8 cellular contexts compared by ENCODE assay signal in the genomic region with DNA sequence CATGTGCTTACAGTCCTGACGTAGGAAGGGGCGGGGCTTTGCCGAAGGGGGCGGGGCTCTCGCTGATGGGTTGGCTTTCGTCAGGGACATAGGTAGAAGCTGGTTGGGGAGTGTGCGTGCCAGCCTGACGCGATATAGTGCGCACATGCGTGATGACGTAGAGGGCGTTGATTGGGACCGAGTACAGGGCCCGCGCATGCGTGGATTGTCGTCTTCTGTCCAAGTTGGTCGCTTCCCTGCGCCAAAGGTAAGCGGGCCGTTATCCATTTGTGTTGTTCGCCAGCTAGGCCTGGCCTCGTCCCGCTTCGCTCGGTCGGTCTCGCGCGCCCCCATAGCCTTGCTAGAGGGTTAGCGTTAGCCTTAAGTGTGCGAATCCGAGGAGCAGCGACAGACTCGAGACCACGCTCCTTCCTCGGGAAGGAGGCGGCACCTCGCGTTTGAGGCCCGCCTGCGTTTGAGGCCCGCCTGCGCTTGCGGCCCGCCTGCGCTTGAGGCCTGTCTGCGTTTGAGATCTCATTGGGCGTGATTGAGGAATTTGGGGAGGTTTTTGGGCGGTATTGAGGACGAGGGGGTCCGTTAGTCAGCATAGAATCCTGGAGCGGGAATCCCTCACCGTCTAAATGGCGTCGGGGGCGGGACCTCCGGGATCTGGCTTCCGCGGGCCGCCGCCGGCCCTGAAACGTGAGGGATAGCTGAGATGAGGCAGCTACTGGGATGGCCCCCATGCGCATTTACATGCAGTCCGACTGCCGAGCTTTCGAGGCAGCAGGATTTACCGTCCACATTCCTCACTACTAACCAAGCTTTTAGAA. TPM values are rescaled to one million over a fixed set of nuclear protein-coding genes. Genes with fewer than 3 reads are reported as not detected.
DNase-seq lines count a peak whose midpoint lies in the region; ATAC-seq, FAIRE-seq and TF ChIP-seq lines count a peak whose summit lies in the region.

Gene XRCC6 (plus strand): TSS at position 197 of the 812 bp plus-strand sequence. CDS start 710 bp downstream, outside the sequence.

- H3K9me1 ChIP-seq in endothelial cell of umbilical vein (replicated peaks; ENCODE audit: control insufficient read depth, extremely low read depth, insufficient read depth, low read length): no peaks in the 10 kb centered on the region

- peak; percentile 96 for TF ChIP-seq POLR2A in endothelial cell of umbilical vein (IDR thresholded peaks at IDR 0.05; ENCODE audit: low read depth, low read length)

- BruUV-seq in OCI-LY7 (replicated peaks; lab: Mats Ljungman, UMichigan): no TSS peak
- BruUV-seq in endothelial cell of umbilical vein (replicated peaks; lab: Mats Ljungman, UMichigan): no TSS peak

- TF ChIP-seq CTCF in OCI-LY7 (conservative IDR thresholded peaks at IDR 0.05; ENCODE audit: low read length): no peak
- TF ChIP-seq CTCF in endothelial cell of umbilical vein (IDR thresholded peaks at IDR 0.05; ENCODE audit: extremely low read depth in 1 of 2, insufficient read depth in 1 of 2, low read depth in 1 of 2, low read length in 2 of 2): no peak

- H3K36me3 ChIP-seq in OCI-LY7 (ENCODE audit: insufficient read depth, low read length): peaks cover 50% of the 10 kb centered on the region
- peaks cover 2 to 4% of the 10 kb centered on the region in 2 experiments for H3K36me3 ChIP-seq in endothelial cell of umbilical vein (ENCODE audit: control insufficient read depth in 2 of 2, extremely low read depth in 1 of 2, insufficient read depth in 2 of 2, low read length in 2 of 2)

- CTCF ChIA-PET in OCI-LY7 (lab: Charles Lee; ENCODE audit: unreplicated experiment): interaction anchor here (0.5 to 0.6 kb wide), 2 partner anchors 16 to 32 kb away, joined by 3 read pairs; partner anchors contain the start of gene PMM1
- CTCF ChIA-PET in endothelial cell of umbilical vein (lab: Charles Lee): interaction anchor here (0.8 to 3.6 kb wide), 4 partner anchors 16 to 46 kb away, joined by 3 to 11 read pairs (median 6); partner anchors contain the start of gene PMM1

- H3K4me3 ChIP-seq in OCI-LY7 (ENCODE audit: low read depth, low read length, poor library complexity, severe bottlenecking) (peak within 1 kb of the TSS; percentile 78), endothelial cell of umbilical vein (replicated peaks in 1 of 3; ENCODE audit: insufficient read depth in 1 of 3, low read depth in 1 of 3, low read length in 3 of 3) (peak within 1 kb of the TSS; percentile 80 to 86 (median 86))

- intact Hi-C loops in OCI-LY7 (cut with micrococcal nuclease; ENCODE audit: unreplicated experiment) (loop anchor here (1.0 to 5.0 kb wide), 3 partner anchors 32 to 77 kb away; partner anchors contain the start of genes PMM1 and POLR3H), endothelial cell of umbilical vein (cut with micrococcal nuclease) (loop anchor here (5.0 kb wide), 1 partner anchor 46 kb away; no protein-coding TSS in a partner anchor)

- ATAC-seq in GM21515 (IDR thresholded peaks at IDR 0.05; ENCODE audit: unreplicated experiment): peak; percentile 76

- DNase-seq in D341Med (ENCODE audit: low spot score) (peak; percentile 99), HuH-7.5 (ENCODE audit: low spot score) (peak; percentile 96), OCI-LY7 (ENCODE audit: low spot score) (peak; percentile 100), activated T-cell treated with anti-CD3 and anti-CD28 coated beads for 1 hour (ENCODE audit: low read depth) (peak; percentile 100), endothelial cell of umbilical vein (ENCODE audit: low read depth, low spot score) (peak; percentile 100), middle frontal gyrus (ENCODE audit: extremely low spot score, low spot score) (peak; percentile 97)
- DNase-seq in stimulated activated CD8-positive, alpha-beta memory T cell treated with anti-CD3 and anti-CD28 coated beads, Interleukin-2, amount 100 ng/mL, for 48 hours (ENCODE audit: low read depth in 2 of 2): peak; percentile 98 to 100

- H3K4me2 ChIP-seq in OCI-LY7 (ENCODE audit: low read length) (peak within 1 kb of the TSS; percentile 89), endothelial cell of umbilical vein (ENCODE audit: insufficient read depth, low read length) (peak within 1 kb of the TSS; percentile 95)

- H3K27me3 ChIP-seq in endothelial cell of umbilical vein (ENCODE audit: control insufficient read depth in 2 of 2, insufficient read depth in 2 of 2, low read length in 2 of 2): no peaks in the 10 kb centered on the region

- no peaks in the 10 kb centered on the region for H3K9me2 ChIP-seq in OCI-LY7 (ENCODE audit: insufficient read depth, low read length)

- POLR2A ChIA-PET in OCI-LY7 (lab: Charles Lee): interaction anchor here (0.5 to 1.4 kb wide), 9 partner anchors 13 to 993 kb away, joined by 3 to 7 read pairs (median 3); partner anchors contain the start of genes CENPM, PMM1 and POLDIP3
- POLR2A ChIA-PET in endothelial cell of umbilical vein (lab: Charles Lee): interaction anchor here (0.7 to 1.2 kb wide), 6 partner anchors 17 to 173 kb away, joined by 3 to 6 read pairs (median 4); partner anchors contain the start of gene PMM1

- H3K27ac ChIP-seq in OCI-LY7 (ENCODE audit: low read depth, low read length, poor library complexity, severe bottlenecking) (peak within 1 kb of the TSS; percentile 71), endothelial cell of umbilical vein (ENCODE audit: insufficient read depth, low read depth, low read length) (peak within 1 kb of the TSS; percentile 89)

- peak within 1 kb of the TSS; percentile 57 for H2AFZ ChIP-seq in OCI-LY7 (ENCODE audit: low read length)
- H2AFZ ChIP-seq in endothelial cell of umbilical vein (ENCODE audit: low read depth, low read length): peak within 1 kb of the TSS; percentile 48

- peaks cover 88% of the 10 kb centered on the region for H3K79me2 ChIP-seq in OCI-LY7 (ENCODE audit: insufficient read depth, low read depth, low read length)
- H3K79me2 ChIP-seq in endothelial cell of umbilical vein (ENCODE audit: control insufficient read depth, insufficient read depth, low read length): peaks cover 69% of the 10 kb centered on the region

- H3K9me3 ChIP-seq in OCI-LY7 (ENCODE audit: low read length) (no peaks in the 10 kb centered on the region), endothelial cell of umbilical vein (replicated peaks; ENCODE audit: control insufficient read depth, insufficient read depth, low read length) (no peaks in the 10 kb centered on the region)

- H4K20me1 ChIP-seq in OCI-LY7 (ENCODE audit: insufficient read depth, low read length) (peaks cover 25% of the 10 kb centered on the region), endothelial cell of umbilical vein (replicated peaks; ENCODE audit: control insufficient read depth, extremely low read depth, insufficient read depth, low read length) (no peaks in the 10 kb centered on the region)

- dilution Hi-C loops in endothelial cell of umbilical vein (cut with MboI; ENCODE audit: extremely low pct_ligation_motif_present, low sequenced_read_pairs): no loop called here

- peak; percentile 91 for FAIRE-seq in endothelial cell of umbilical vein (lab: Jason Lieb, UNC)

- H3K4me1 ChIP-seq in OCI-LY7 (ENCODE audit: insufficient read depth, low read length, poor library complexity, severe bottlenecking): peaks cover 28% of the 10 kb centered on the region
- H3K4me1 ChIP-seq in endothelial cell of umbilical vein (ENCODE audit: control insufficient read depth, extremely low read depth, insufficient read depth, low read length): peaks cover 25% of the 10 kb centered on the region

- H3K9ac ChIP-seq in endothelial cell of umbilical vein (replicated peaks; ENCODE audit: extremely low read depth, insufficient read depth, low read length): peak within 1 kb of the TSS; percentile 97

TF ChIP-seq in endothelial cell of umbilical vein, 7 proteins besides CTCF, POLR2A, EP300 and RAD21:
- TF ChIP-seq MYC (IDR thresholded peaks at IDR 0.05; ENCODE audit: low read depth, low read length) (no peak), GATA2 (IDR thresholded peaks at IDR 0.05; ENCODE audit: insufficient read depth, insufficient read length, low read depth, low read length) (no peak), POLR2AphosphoS5 (IDR thresholded peaks at IDR 0.05; ENCODE audit: insufficient read depth, low read depth, low read length) (peak; percentile 85), FOS (IDR thresholded peaks at IDR 0.05; ENCODE audit: borderline replicate concordance, insufficient read depth, low read length) (no peak), JUN (IDR thresholded peaks at IDR 0.05; ENCODE audit: borderline replicate concordance, insufficient read depth, insufficient read length, low read depth) (no peak), EZH2 (IDR thresholded peaks at IDR 0.05; ENCODE audit: borderline replicate concordance, low read depth, low read length, severe bottlenecking) (no peak), MAX (IDR thresholded peaks at IDR 0.05; ENCODE audit: insufficient read depth, insufficient read length) (peak; percentile 77)

RNA-seq across cellular contexts. Expression of gene XRCC6, which starts in this region (rescaled TPM):
- 378 and 419 TPM in 2 replicates for total RNA-seq in OCI-LY7 (2014; rRNA removed; shearing (Covaris generic))
- 374 and 426 TPM in 2 replicates for total RNA-seq in OCI-LY7 (2022)
- total RNA-seq in endothelial cell of umbilical vein: 309 and 313 TPM in 2 replicates
- polyA plus RNA-seq in endothelial cell of umbilical vein: 79.5 and 117 TPM in 2 replicates
- 180 and 203 TPM in 2 replicates for polyA plus RNA-seq in endothelial cell of umbilical vein (2011; cell fraction: cytosol; rRNA removed)
- 117 and 134 TPM in 2 replicates for polyA plus RNA-seq in endothelial cell of umbilical vein (2011; cell fraction: nucleus; rRNA removed)
- polyA plus RNA-seq in endothelial cell of umbilical vein (2012): 316 and 435 TPM in 2 replicates
- 120 and 127 TPM in 2 replicates for polyA minus RNA-seq in endothelial cell of umbilical vein
- 87.5 TPM for polyA minus RNA-seq in endothelial cell of umbilical vein (2011; cell fraction: cytosol; rRNA and poly(A)+ RNA removed)
- 27.3 and 40.7 TPM in 2 replicates for polyA minus RNA-seq in endothelial cell of umbilical vein (2011; cell fraction: nucleus; rRNA and poly(A)+ RNA removed)

Comparison
In these comparisons a context has a peak if more than half of its experiments do, and no peak if none do; other contexts are left out.
1. Peak in every context shown above with its lines: DNase-seq, ATAC-seq, H3K4me3 ChIP-seq and H3K27ac ChIP-seq.